ENCODE assay signal across 10 cellular contexts in genomic region chr1:151994956-151995355, GRCh38. TPM values are rescaled to one million over a fixed set of nuclear protein-coding genes. Genes with fewer than 3 reads are reported as not detected.
DNase-seq lines count a peak whose midpoint lies in the region; ATAC-seq lines count a peak whose summit lies in the region.
"Had no signal": no experiment of that assay in that cellular context is flagged by ENCODE, and none has a peak within 500 bp of the region (broad histone marks: within the 10 kb centered on the region; RNA-seq: fewer than 3 reads in every experiment).

No MANE protein-coding gene starts in this region.

- peak overlapping the region in 1 of 5 donors; percentile 37 for H3K9ac ChIP-seq in subcutaneous abdominal adipose tissue (ENCODE audit: low read length in 5 of 5)

- intact Hi-C loops in activated CD4-positive, alpha-beta T cell treated with anti-CD3 and anti-CD28 coated beads, Interleukin-2, amount 10 ng/mL, durations not matched to agents 24 days and 14 days (cut with micrococcal nuclease): loop anchor here (1.0 kb wide), 1 partner anchor 11 kb away; no protein-coding TSS in a partner anchor

- H3K36me3 Mint-ChIP-seq in activated CD4-positive, alpha-beta T cell treated with anti-CD3 and anti-CD28 coated beads, Interleukin-2, amount 10 ng/mL, durations not matched to agents 24 days and 14 days (ENCODE audit: low read depth): peaks cover 9% of the 10 kb centered on the region
- H3K36me3 Mint-ChIP-seq in T-cell: peaks cover 3% of the 10 kb centered on the region

- H3K27ac Mint-ChIP-seq in activated CD4-positive, alpha-beta T cell treated with anti-CD3 and anti-CD28 coated beads, Interleukin-2, amount 10 ng/mL, durations not matched to agents 24 days and 14 days: peak overlapping the region; percentile 80
- peak overlapping the region; percentile 91 for H3K27ac Mint-ChIP-seq in T-cell

- no peaks in the 10 kb centered on the region for H3K9me3 Mint-ChIP-seq in activated CD4-positive, alpha-beta T cell treated with anti-CD3 and anti-CD28 coated beads, Interleukin-2, amount 10 ng/mL, durations not matched to agents 24 days and 14 days
- no peaks in the 10 kb centered on the region for H3K9me3 Mint-ChIP-seq in T-cell

- H3K4me3 Mint-ChIP-seq in activated CD4-positive, alpha-beta T cell treated with anti-CD3 and anti-CD28 coated beads, Interleukin-2, amount 10 ng/mL, durations not matched to agents 24 days and 14 days: peak overlapping the region; percentile 59
- H3K4me3 Mint-ChIP-seq in T-cell: peak overlapping the region; percentile 31 to 70 (median 62)

- peaks cover 8% of the 10 kb centered on the region for H3K27me3 Mint-ChIP-seq in activated CD4-positive, alpha-beta T cell treated with anti-CD3 and anti-CD28 coated beads, Interleukin-2, amount 10 ng/mL, durations not matched to agents 24 days and 14 days
- no peaks in the 10 kb centered on the region for H3K27me3 Mint-ChIP-seq in T-cell

- peaks cover 0 to 6% (median 0%) of the 10 kb centered on the region in 5 donors for H3K36me3 ChIP-seq in subcutaneous abdominal adipose tissue (ENCODE audit: control insufficient read depth in 5 of 5, insufficient read depth in 5 of 5, low read length in 5 of 5)

- ATAC-seq in T-cell (replicated peaks in 1 of 4): no peak

- no peak overlapping the region for H3K4me3 ChIP-seq in subcutaneous abdominal adipose tissue (ENCODE audit: low read depth in 1 of 5, low read length in 5 of 5)

- no peaks in the 10 kb centered on the region for H3K9me3 ChIP-seq in subcutaneous abdominal adipose tissue (ENCODE audit: control insufficient read depth in 5 of 5, low read length in 5 of 5)

- H3K27ac ChIP-seq in subcutaneous abdominal adipose tissue (ENCODE audit: low read depth, low read length): peak overlapping the region; percentile 85
- H3K27ac ChIP-seq: HL-60 had no signal

- POLR2A ChIA-PET in T-cell (lab: Charles Lee): interaction anchor here in 1 of 2 donors (0.5 kb wide), 1 partner anchor 12 kb away, joined by 6 read pairs; no protein-coding TSS in a partner anchor

- peaks cover 11 to 47% (median 39%) of the 10 kb centered on the region in 5 donors for H3K4me1 ChIP-seq in subcutaneous abdominal adipose tissue (ENCODE audit: control insufficient read depth in 5 of 5, insufficient read depth in 5 of 5, low read length in 5 of 5)

- peaks cover 38% of the 10 kb centered on the region for H3K4me1 Mint-ChIP-seq in activated CD4-positive, alpha-beta T cell treated with anti-CD3 and anti-CD28 coated beads, Interleukin-2, amount 10 ng/mL, durations not matched to agents 24 days and 14 days
- H3K4me1 Mint-ChIP-seq in T-cell: peaks cover 35 to 43% (median 37%) of the 10 kb centered on the region in 3 donors

- CTCF ChIA-PET in T-cell (lab: Charles Lee): interaction anchor here in 1 of 2 donors (0.6 to 3.1 kb wide), 3 partner anchors 27 to 107 kb away, joined by 5 to 19 read pairs (median 17); no protein-coding TSS in a partner anchor

- no peaks in the 10 kb centered on the region for H3K27me3 ChIP-seq in subcutaneous abdominal adipose tissue (ENCODE audit: control insufficient read depth in 5 of 5, insufficient read depth in 4 of 5, low read length in 5 of 5)

- DNase-seq in activated CD4-positive, alpha-beta T cell treated with anti-CD3 and anti-CD28 coated beads, Interleukin-2, amount 10 ng/mL, durations not matched to agents 24 days and 14 days: no peak
- no peak for DNase-seq in activated CD4-positive, alpha-beta T cell treated with anti-CD3 and anti-CD28 coated beads for 1 hour
- DNase-seq in T-cell: no peak
- peak; percentile 90 for DNase-seq in fibroblast of the conjunctiva (ENCODE audit: low read depth)
- DNase-seq in NCI-H524 (lab: John Stamatoyannopoulos, UW): no peak
- DNase-seq in NOMO-1 treated with DMSO at 0.1 percent for 48 hours (lab: John Stamatoyannopoulos, UW; ENCODE audit: unreplicated experiment): no peak
- no peak for DNase-seq in activated naive CD4-positive, alpha-beta T cell (lab: John Stamatoyannopoulos, UW)
- DNase-seq: DMS79 had no signal

RNA-seq across cellular contexts. Expression of gene S100A10, which starts 1.3 kb away (rescaled TPM):
- 103 and 107 TPM in 2 replicates for total RNA-seq in activated CD4-positive, alpha-beta T cell treated with anti-CD3 and anti-CD28 coated beads, Interleukin-2, amount 10 ng/mL, durations not matched to agents 24 days and 14 days
- total RNA-seq in T-cell: 100 to 1,000 TPM; 157 to 277 (median 264) TPM

RNA-seq across cellular contexts. Expression of gene S100A11, which starts 41.8 kb away (rescaled TPM):
- total RNA-seq in activated CD4-positive, alpha-beta T cell treated with anti-CD3 and anti-CD28 coated beads, Interleukin-2, amount 10 ng/mL, durations not matched to agents 24 days and 14 days: 218 TPM in 2 replicates
- 100 to 1,000 TPM in 3 of 5 donors, 10 to 100 TPM in 2; 37.3 to 254 (median 195) TPM for total RNA-seq in T-cell
